Comparison of ENCODE assay signal across 1 cellular context in genomic region chr9:135480071-135480941, GRCh38.
A peak's percentile ranks its signal among the peaks of the same experiment; 100 is the strongest.
TF ChIP-seq lines count a peak whose summit lies in the region.

No MANE protein-coding gene starts in this region.

TF ChIP-seq in K562, 482 proteins besides CTCF, POLR2A, EP300 and RAD21 (continued from another document and continues in another):
- TF ChIP-seq BMI1 (IDR thresholded peaks at IDR 0.05; ENCODE audit: low read length) = no peak
- TF ChIP-seq ATF6 (CRISPR knock-in tag; IDR thresholded peaks at IDR 0.05) = no peak
- TF ChIP-seq TAF15 (IDR thresholded peaks at IDR 0.05; ENCODE audit: low read depth, low read length) = no peak
- TF ChIP-seq ZNF263 (CRISPR knock-in tag; IDR thresholded peaks at IDR 0.05; ENCODE audit: borderline replicate concordance) = no peak
- TF ChIP-seq ZNF778 (CRISPR knock-in tag; IDR thresholded peaks at IDR 0.05) = no peak
- no peak for TF ChIP-seq POLR2B (IDR thresholded peaks at IDR 0.05; ENCODE audit: low read depth, partially characterized antibody)
- no peak for TF ChIP-seq KDM5B (IDR thresholded peaks at IDR 0.05; ENCODE audit: insufficient replicate concordance, low read depth, low read length)
- TF ChIP-seq KDM4B (IDR thresholded peaks at IDR 0.05; ENCODE audit: borderline replicate concordance in 2 of 2, low read depth in 1 of 2) = no peak
- no peak for TF ChIP-seq ZNF175 (CRISPR knock-in tag; IDR thresholded peaks at IDR 0.05; ENCODE audit: low read depth)
- peak; percentile 72; the same call in 1 of the 2 replicates for TF ChIP-seq KLF13 (tag; IDR thresholded peaks at IDR 0.05; ENCODE audit: borderline replicate concordance, low read depth)
- TF ChIP-seq ZBTB33 (CRISPR knock-in tag; IDR thresholded peaks at IDR 0.05) = no peak
- no peak for TF ChIP-seq GTF2F1 (IDR thresholded peaks at IDR 0.05; ENCODE audit: low read depth, low read length)
- TF ChIP-seq MXD1 (CRISPR knock-in tag; IDR thresholded peaks at IDR 0.05; ENCODE audit: borderline replicate concordance, poor library complexity, severe bottlenecking) = no peak
- no peak for TF ChIP-seq ZNF3 (CRISPR knock-in tag; IDR thresholded peaks at IDR 0.05)
- TF ChIP-seq SMAD4 (CRISPR knock-in tag; conservative IDR thresholded peaks at IDR 0.05) = 0 out of 2 replicates have a peak, but pooled peaks have one; percentile 12
- TF ChIP-seq CBX8 (IDR thresholded peaks at IDR 0.05; ENCODE audit: borderline replicate concordance, extremely low read depth, low read depth, low read length, poor library complexity, severe bottlenecking) = no peak
- TF ChIP-seq JUND (IDR thresholded peaks at IDR 0.05; ENCODE audit: borderline replicate concordance, low read depth, low read length) = no peak
- no peak for TF ChIP-seq JUND (tag; IDR thresholded peaks at IDR 0.05; ENCODE audit: borderline replicate concordance, low read depth, low read length)
- no peak for TF ChIP-seq PHB2 (IDR thresholded peaks at IDR 0.05; ENCODE audit: low read depth)
- TF ChIP-seq ERF (CRISPR knock-in tag; IDR thresholded peaks at IDR 0.05) = no peak
- TF ChIP-seq ATF3 (IDR thresholded peaks at IDR 0.05) = no peak
- TF ChIP-seq ATF3 (CRISPR knock-in tag; conservative IDR thresholded peaks at IDR 0.05) = no peak
- no peak for TF ChIP-seq ZNF146 (CRISPR knock-in tag; IDR thresholded peaks at IDR 0.05; ENCODE audit: unreplicated experiment)
- TF ChIP-seq GMEB1 (CRISPR knock-in tag; IDR thresholded peaks at IDR 0.05) = no peak
- TF ChIP-seq ZNF143 (CRISPR knock-in tag; IDR thresholded peaks at IDR 0.05) = no peak
- TF ChIP-seq ZNF384 (IDR thresholded peaks at IDR 0.05; ENCODE audit: low read depth, low read length) = no peak
- peak in 1 of 2 experiments; percentile 53; a peak in 1 of 4 replicates for TF ChIP-seq HDAC1 (IDR thresholded peaks at IDR 0.05)
- no peak for TF ChIP-seq FOXP4 (CRISPR knock-in tag; IDR thresholded peaks at IDR 0.05; ENCODE audit: borderline replicate concordance)
- no peak for TF ChIP-seq HMGN3 (IDR thresholded peaks at IDR 0.05; ENCODE audit: borderline replicate concordance, extremely low read depth, insufficient read length, low read depth, low read length)
- TF ChIP-seq LCOR (CRISPR knock-in tag; IDR thresholded peaks at IDR 0.05) = no peak
- TF ChIP-seq GATA2 (CRISPR knock-in tag; IDR thresholded peaks at IDR 0.05) = no peak
- 0 out of 2 replicates have a peak, but pooled peaks have one; percentile 19 for TF ChIP-seq SP1 (CRISPR knock-in tag; IDR thresholded peaks at IDR 0.05)
- TF ChIP-seq ZBTB7A (IDR thresholded peaks at IDR 0.05; ENCODE audit: borderline replicate concordance, control insufficient read depth, low read depth, low read length) = peak; percentile 40; the same call in 1 of the 2 replicates
- TF ChIP-seq TFAP4 (CRISPR knock-in tag; IDR thresholded peaks at IDR 0.05; ENCODE audit: borderline replicate concordance) = no peak
- no peak for TF ChIP-seq ZNF583 (CRISPR knock-in tag; IDR thresholded peaks at IDR 0.05)
- TF ChIP-seq FOXJ2 (tag; IDR thresholded peaks at IDR 0.05) = no peak
- TF ChIP-seq YY1 (IDR thresholded peaks at IDR 0.05; ENCODE audit: borderline replicate concordance in 1 of 3, control insufficient read depth in 1 of 3, extremely low read depth in 1 of 3, insufficient read depth in 3 of 3, insufficient read length in 1 of 3, insufficient replicate concordance in 2 of 3, low read depth in 1 of 3, low read length in 2 of 3) = peak in 1 of 3 experiments; percentile 80
- no peak for TF ChIP-seq U2AF1 (optimal IDR thresholded peaks at IDR 0.05; ENCODE audit: low read depth, low read length)
- no peak for TF ChIP-seq NR2F6 (CRISPR knock-in tag; IDR thresholded peaks at IDR 0.05)
- TF ChIP-seq PTBP1 (IDR thresholded peaks at IDR 0.05; ENCODE audit: low read depth, low read length) = no peak
- no peak for TF ChIP-seq RFX7 (CRISPR knock-in tag; IDR thresholded peaks at IDR 0.05)
- no peak for TF ChIP-seq MCM2 (IDR thresholded peaks at IDR 0.05; ENCODE audit: low read depth)
- no peak; the same call in 1 of the 2 replicates for TF ChIP-seq GABPA (tag; conservative IDR thresholded peaks at IDR 0.05; ENCODE audit: low read depth)
- no peak for TF ChIP-seq NFIX (CRISPR knock-in tag; IDR thresholded peaks at IDR 0.05; ENCODE audit: low read depth)
- TF ChIP-seq VEZF1 (CRISPR knock-in tag; IDR thresholded peaks at IDR 0.05) = no peak
- no peak for TF ChIP-seq ZNF274 (IDR thresholded peaks at IDR 0.05; ENCODE audit: borderline replicate concordance, low read depth, low read length)
- no peak for TF ChIP-seq KDM2B (CRISPR knock-in tag; IDR thresholded peaks at IDR 0.05)
- no peak for TF ChIP-seq LARP7 (IDR thresholded peaks at IDR 0.05)
